ENCODE assay signal across 29 cellular contexts in genomic region chr5:21159526-21160059, GRCh38.
"Had no signal": no experiment of that assay in that cellular context is flagged by ENCODE, and none has a peak within 500 bp of the region (broad histone marks: within the 10 kb centered on the region; RNA-seq: fewer than 3 reads in every experiment).

No MANE protein-coding gene starts in this region.

- ATAC-seq: body of pancreas; effector memory CD8-positive, alpha-beta T cell; esophagus mucosa; gastroesophageal sphincter; naive thymus-derived CD4-positive, alpha-beta T cell; sciatic nerve; stimulated activated effector memory CD8-positive, alpha-beta T cell treated with anti-CD3 and anti-CD28 coated beads, Interleukin-12 subunit alpha, Interleukin-12 subunit beta, amount 100 ng/mL, for 72 hours; upper lobe of right lung had no signal

- H3K4me3 ChIP-seq: adrenal gland, body of pancreas, gastroesophageal sphincter, ovary, skin epidermis, upper lobe of right lung had no signal

- DNase-seq: activated CD4-positive, alpha-beta T cell treated with anti-CD3 and anti-CD28 coated beads for 4 hours; activated CD4-positive, alpha-beta T cell treated with anti-CD3 and anti-CD28 coated beads, Interleukin-2, amount 50 U/mL, for 48 hours; activated CD8-positive, alpha-beta memory T cell treated with anti-CD3 and anti-CD28 coated beads for 24 hours; activated effector memory CD4-positive, alpha-beta T cell treated with anti-CD3 and anti-CD28 coated beads, Interleukin-2, amount 50 U/mL, for 16 hours; activated naive CD4-positive, alpha-beta T cell treated with anti-CD3 and anti-CD28 coated beads for 36 hours; activated naive CD8-positive, alpha-beta T cell treated with anti-CD3 and anti-CD28 coated beads for 36 hours; activated T-cell treated with anti-CD3 and anti-CD28 coated beads, Interleukin-2, amount 50 U/mL, for 1 hour; adrenal gland; aorta; body of pancreas; caudate nucleus; cortex of kidney; effector memory CD8-positive, alpha-beta T cell; head of caudate nucleus; hippocampal formation; midbrain; naive thymus-derived CD4-positive, alpha-beta T cell; ovary; retina; stimulated activated CD4-positive, alpha-beta T cell treated with anti-CD3 and anti-CD28 coated beads, Interleukin-12 subunit alpha, Interleukin-12 subunit beta, amount 100 ng/mL, for 4 hours; stimulated activated CD4-positive, alpha-beta T cell treated with anti-CD3 and anti-CD28 coated beads, Interleukin-4, amount 100 ng/mL, for 1 hour; T-helper 9 cell; upper lobe of right lung had no signal

- H3K27me3 ChIP-seq: adrenal gland, body of pancreas, gastroesophageal sphincter, ovary, upper lobe of right lung had no signal

- H3K9me3 ChIP-seq: adrenal gland, body of pancreas, gastroesophageal sphincter, ovary, upper lobe of right lung had no signal

- H3K4me1 ChIP-seq: adrenal gland, body of pancreas, gastroesophageal sphincter, upper lobe of right lung had no signal

- H3K36me3 ChIP-seq: adrenal gland, gastroesophageal sphincter, ovary, upper lobe of right lung had no signal

- H3K27ac ChIP-seq: adrenal gland, body of pancreas, gastroesophageal sphincter, ovary, skin epidermis, upper lobe of right lung, VCaP had no signal
